9 cellular contexts compared by ENCODE assay signal in the genomic region with DNA sequence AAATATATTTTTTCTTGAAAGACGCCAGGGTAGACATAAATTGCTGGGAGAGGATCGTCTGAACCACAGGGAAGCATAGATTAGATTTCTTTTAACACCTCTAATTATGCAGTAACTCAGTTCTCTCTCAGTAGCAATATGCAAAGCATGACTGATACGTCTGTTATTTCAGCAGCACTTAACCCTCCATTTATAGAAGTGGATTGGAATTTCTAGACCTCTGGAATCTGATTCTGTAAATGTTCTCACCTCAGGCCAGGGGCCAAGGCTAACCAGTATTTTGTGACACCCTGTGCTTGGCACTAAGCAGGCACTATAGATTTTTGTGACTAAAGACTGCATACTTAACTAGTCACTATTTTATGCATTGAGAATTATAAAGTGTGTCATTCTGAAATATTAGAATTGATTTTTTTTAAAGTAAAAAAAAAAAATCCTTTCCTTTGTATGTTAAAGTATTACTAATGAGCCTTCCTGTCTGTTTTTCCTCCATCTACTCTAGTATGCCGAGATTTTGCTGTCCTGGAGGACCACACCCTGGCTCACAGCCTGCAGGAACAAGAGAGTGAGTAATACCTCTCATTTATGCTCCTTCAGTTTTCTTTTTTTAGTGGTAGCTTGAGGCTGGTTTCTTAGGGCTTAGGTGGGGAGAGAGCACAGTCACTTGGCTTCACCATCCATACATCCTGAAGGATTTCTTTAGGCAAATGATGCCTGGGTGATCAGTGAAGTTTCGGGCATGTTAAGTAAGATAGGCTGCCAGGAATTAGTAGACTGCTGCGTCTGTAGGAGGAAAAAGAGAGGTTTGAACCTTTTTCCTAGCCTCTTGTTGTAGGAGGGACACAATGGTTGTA. TPM values are rescaled to one million over a fixed set of nuclear protein-coding genes. Genes with fewer than 3 reads are reported as not detected.
DNase-seq lines count a peak whose midpoint lies in the region; ATAC-seq and TF ChIP-seq lines count a peak whose summit lies in the region.
"Had no signal": no experiment of that assay in that cellular context is flagged by ENCODE, and none has a peak within 500 bp of the region (broad histone marks: within the 10 kb centered on the region; RNA-seq: fewer than 3 reads in every experiment).

No MANE protein-coding gene starts in this region.

- H3K79me2 ChIP-seq in PC-9 (ENCODE audit: low read depth) = peaks cover 43% of the 10 kb centered on the region

- H3K9me3 ChIP-seq in PC-9 (ENCODE audit: insufficient read depth, low read depth) = no peaks in the 10 kb centered on the region

- H3K36me3 Mint-ChIP-seq in osteocyte (ENCODE audit: unreplicated experiment) = peaks cover 32% of the 10 kb centered on the region

- H3F3A ChIP-seq in PC-9 (ENCODE audit: insufficient read depth, low read depth) = peaks cover 21% of the 10 kb centered on the region

- H3K9me3 Mint-ChIP-seq in osteocyte (ENCODE audit: unreplicated experiment) = no peaks in the 10 kb centered on the region
- H3K9me3 Mint-ChIP-seq: neural progenitor cell had no signal

- POLR2A ChIA-PET in PC-9 (lab: Charles Lee; ENCODE audit: unreplicated experiment) = interaction anchor here (0.5 to 0.7 kb wide), 2 partner anchors 24 to 215 kb away, joined by 3 to 4 read pairs; no protein-coding TSS in a partner anchor

- DNase-seq in ELR (ENCODE audit: low read depth) = peak; percentile 84
- DNase-seq in PC-9 = peak; percentile 62 to 63
- DNase-seq in fibroblast of the conjunctiva (ENCODE audit: low read depth) = peak; percentile 41
- no peak for DNase-seq in osteocyte (ENCODE audit: extremely low spot score, unreplicated experiment)
- no peak for DNase-seq in NCI-H748 treated with DMSO at 0.1 percent for 48 hours (lab: John Stamatoyannopoulos, UW)
- no peak for DNase-seq in activated CD8-positive, alpha-beta memory T cell treated with anti-CD3 and anti-CD28 coated beads for 24 hours

- no peak overlapping the region for H2AFZ ChIP-seq in PC-9
- H2AFZ ChIP-seq: neural progenitor cell had no signal

- peak overlapping the region; percentile 54 for H3K27ac Mint-ChIP-seq in osteocyte (ENCODE audit: unreplicated experiment)
- H3K27ac Mint-ChIP-seq: neural progenitor cell had no signal

- no peaks in the 10 kb centered on the region for H3K27me3 ChIP-seq in PC-9 (ENCODE audit: insufficient read depth, low read depth)
- H3K27me3 ChIP-seq: neural progenitor cell had no signal

- peaks cover 56% of the 10 kb centered on the region for H3K4me1 ChIP-seq in PC-9 (replicated peaks; ENCODE audit: insufficient read depth)

- no peak for ATAC-seq in HG03025 (IDR thresholded peaks at IDR 0.05; ENCODE audit: low FRiP score, unreplicated experiment)
- ATAC-seq in GM21723 (IDR thresholded peaks at IDR 0.05; ENCODE audit: unreplicated experiment) = no peak

- H3K4me2 ChIP-seq in PC-9 = peak overlapping the region; percentile 31; the same call in 1 of the 2 replicates
- H3K4me2 ChIP-seq: neural progenitor cell had no signal

- peaks cover 35% of the 10 kb centered on the region for H3K4me1 Mint-ChIP-seq in osteocyte (ENCODE audit: unreplicated experiment)

- no peaks in the 10 kb centered on the region for H3K27me3 Mint-ChIP-seq in osteocyte (ENCODE audit: unreplicated experiment)

- peaks cover 37% of the 10 kb centered on the region for H3K36me3 ChIP-seq in PC-9 (ENCODE audit: low read depth)

- H3K4me3 Mint-ChIP-seq in osteocyte (ENCODE audit: unreplicated experiment) = no peak overlapping the region
- H3K4me3 Mint-ChIP-seq: neural progenitor cell had no signal

- H3K27ac ChIP-seq in PC-9 = peak overlapping the region; percentile 55
- H3K27ac ChIP-seq: neural progenitor cell had no signal

- CTCF ChIA-PET in PC-9 (lab: Charles Lee) = interaction anchor here (0.7 kb wide), 1 partner anchor 20 kb away, joined by 3 read pairs; no protein-coding TSS in a partner anchor

- BruUV-seq in PC-9 (replicated peaks; lab: Mats Ljungman, UMichigan) = no TSS peak

- no peak for TF ChIP-seq CTCF in PC-9 (conservative IDR thresholded peaks at IDR 0.05)
- no peak for TF ChIP-seq CTCF in osteocyte (IDR thresholded peaks at IDR 0.05)

- no peak overlapping the region for H3K4me3 ChIP-seq in PC-9
- H3K4me3 ChIP-seq: neural progenitor cell had no signal

- intact Hi-C loops in PC-9 (cut with micrococcal nuclease; ENCODE audit: unreplicated experiment) = no loop called here

- no peaks in the 10 kb centered on the region for H3K9me2 ChIP-seq in PC-9 (ENCODE audit: insufficient read depth)

- H4K20me1 ChIP-seq in PC-9 (ENCODE audit: insufficient read depth) = no peaks in the 10 kb centered on the region

RNA-seq across cellular contexts. Expression of gene UTS2B, which starts 26.5 kb away (rescaled TPM):
- total RNA-seq in PC-9 (2021) = 1.1 TPM in 2 replicates
- total RNA-seq in osteocyte = 0.55 and 0.75 TPM in 2 replicates

RNA-seq across cellular contexts. Expression of gene CCDC50, which starts 27.6 kb away (rescaled TPM):
- 106 and 118 TPM in 2 replicates for total RNA-seq in PC-9 (2021)
- total RNA-seq in osteocyte = 75.5 and 86.7 TPM in 2 replicates

Comparison
In these comparisons a context has a peak if more than half of its experiments do, and no peak if none do; other contexts are left out.
1. DNase-seq: peak in ELR (single experiment), PC-9 (2 of 2) and fibroblast of the conjunctiva (single experiment); none in osteocyte (single experiment), NCI-H748 treated with DMSO at 0.1 percent for 48 hours (single experiment) and activated CD8-positive, alpha-beta memory T cell treated with anti-CD3 and anti-CD28 coated beads for 24 hours (single experiment).